In genomic region chr13:50708461-50708860, GRCh38 we compare ENCODE assay signal across 15 cellular contexts.
DNase-seq lines count a peak whose midpoint lies in the region; ATAC-seq and TF ChIP-seq lines count a peak whose summit lies in the region.
"Had no signal": no experiment of that assay in that cellular context is flagged by ENCODE, and none has a peak within 500 bp of the region (broad histone marks: within the 10 kb centered on the region; RNA-seq: fewer than 3 reads in every experiment).

No MANE protein-coding gene starts in this region.

- H3K79me2 ChIP-seq in Loucy (ENCODE audit: insufficient read depth, low read length) (no peaks in the 10 kb centered on the region), OCI-LY1 (ENCODE audit: insufficient read depth, low read length) (no peaks in the 10 kb centered on the region)

- peaks cover 11 to 36% of the 10 kb centered on the region in 2 donors for H3K4me1 Mint-ChIP-seq in stimulated activated naive B cell treated with anti-CD40 and anti-IgM and Interleukin-4, amounts not matched to agents 10 μg/mL and 1 μg/mL and 100 μg/mL, for 72 hours

- H3K36me3 ChIP-seq in BLaER1 treated with 17β-estradiol and CSF1 and Interleukin-3, amounts not matched to agents 10 nM and 100 nM: no peaks in the 10 kb centered on the region
- H3K36me3 ChIP-seq in Loucy (ENCODE audit: insufficient read depth, low read length): no peaks in the 10 kb centered on the region
- no peaks in the 10 kb centered on the region for H3K36me3 ChIP-seq in OCI-LY1 (ENCODE audit: insufficient read depth, low read length)
- no peaks in the 10 kb centered on the region for H3K36me3 ChIP-seq in heart left ventricle
- H3K36me3 ChIP-seq: HAP-1 had no signal

- no peaks in the 10 kb centered on the region for H3K9me3 Mint-ChIP-seq in stimulated activated naive B cell treated with anti-CD40 and anti-IgM and Interleukin-4, amounts not matched to agents 10 μg/mL and 1 μg/mL and 100 μg/mL, for 72 hours
- H3K9me3 Mint-ChIP-seq: activated CD4-positive, alpha-beta T cell treated with anti-CD3 and anti-CD28 coated beads, Interleukin-2, amount 10 ng/mL, durations not matched to agents 24 days and 14 days; natural killer cell had no signal

- H2AFZ ChIP-seq in Loucy (ENCODE audit: low read length): no peak overlapping the region
- no peak overlapping the region for H2AFZ ChIP-seq in OCI-LY1 (ENCODE audit: low read length)

- peaks cover 2% of the 10 kb centered on the region; the same call in 1 of the 2 replicates for H3F3A ChIP-seq in Loucy (ENCODE audit: low read depth)
- no peaks in the 10 kb centered on the region for H3F3A ChIP-seq in OCI-LY1 (ENCODE audit: insufficient read depth, low read length)

- no peaks in the 10 kb centered on the region for H4K20me1 ChIP-seq in BLaER1 treated with 17β-estradiol and CSF1 and Interleukin-3, amounts not matched to agents 10 nM and 100 nM
- H4K20me1 ChIP-seq in Loucy (ENCODE audit: insufficient read depth, low read length, poor library complexity, severe bottlenecking) (no peaks in the 10 kb centered on the region), OCI-LY1 (ENCODE audit: insufficient read depth, low read length) (no peaks in the 10 kb centered on the region)

- no peaks in the 10 kb centered on the region for H3K27me3 ChIP-seq in BLaER1 treated with 17β-estradiol and CSF1 and Interleukin-3, amounts not matched to agents 10 nM and 100 nM
- H3K27me3 ChIP-seq in Loucy (ENCODE audit: insufficient read depth, low read length, poor library complexity, severe bottlenecking) (no peaks in the 10 kb centered on the region), OCI-LY1 (ENCODE audit: insufficient read depth, low read length) (no peaks in the 10 kb centered on the region), heart left ventricle (no peaks in the 10 kb centered on the region)

- no peak for TF ChIP-seq POLR2A in heart left ventricle (IDR thresholded peaks at IDR 0.05)

- peak overlapping the region in 8 of 11 experiments; percentile 47 to 72 (median 60); a peak in 14 of 22 replicates for H3K4me2 ChIP-seq in BLaER1 treated with 17β-estradiol and CSF1 and Interleukin-3, amounts not matched to agents 10 nM and 100 nM
- H3K4me2 ChIP-seq in Loucy (ENCODE audit: low read depth, low read length, poor library complexity, severe bottlenecking): peak overlapping the region; percentile 40
- no peak overlapping the region for H3K4me2 ChIP-seq in OCI-LY1 (ENCODE audit: low read length)

- H3K9me3 ChIP-seq in BLaER1 treated with 17β-estradiol and CSF1 and Interleukin-3, amounts not matched to agents 10 nM and 100 nM (replicated peaks in 1 of 11): no peaks in the 10 kb centered on the region
- H3K9me3 ChIP-seq in Loucy (ENCODE audit: insufficient read depth, low read depth, low read length) (no peaks in the 10 kb centered on the region), OCI-LY1 (ENCODE audit: low read length) (no peaks in the 10 kb centered on the region), heart left ventricle (no peaks in the 10 kb centered on the region)
- H3K9me3 ChIP-seq: HAP-1 had no signal

- 33 to 53% (median 44%) methylated on average over 3 of the region's 3 CpGs for WGBS in heart left ventricle, 4 donors

- intact Hi-C loops in heart left ventricle (cut with DNase I): no loop called here

- ATAC-seq in heart left ventricle: peak in 3 of 4 donors; percentile 32 to 63 (median 57)
- ATAC-seq in stimulated activated naive B cell treated with anti-CD40 and anti-IgM and Interleukin-4, amounts not matched to agents 10 μg/mL and 1 μg/mL and 100 μg/mL, for 72 hours (replicated peaks): no peak
- no peak for ATAC-seq in HG03108 (IDR thresholded peaks at IDR 0.05; ENCODE audit: unreplicated experiment)
- ATAC-seq: natural killer cell had no signal

- H3K27ac Mint-ChIP-seq in stimulated activated naive B cell treated with anti-CD40 and anti-IgM and Interleukin-4, amounts not matched to agents 10 μg/mL and 1 μg/mL and 100 μg/mL, for 72 hours: no peak overlapping the region
- H3K27ac Mint-ChIP-seq: activated CD4-positive, alpha-beta T cell treated with anti-CD3 and anti-CD28 coated beads, Interleukin-2, amount 10 ng/mL, durations not matched to agents 24 days and 14 days; natural killer cell had no signal

- TF ChIP-seq CTCF in Loucy (conservative IDR thresholded peaks at IDR 0.05; ENCODE audit: low read length) (no peak), OCI-LY1 (IDR thresholded peaks at IDR 0.05; ENCODE audit: low read length) (no peak), heart left ventricle (IDR thresholded peaks at IDR 0.05) (no peak)

- no peaks in the 10 kb centered on the region for H3K27me3 Mint-ChIP-seq in stimulated activated naive B cell treated with anti-CD40 and anti-IgM and Interleukin-4, amounts not matched to agents 10 μg/mL and 1 μg/mL and 100 μg/mL, for 72 hours

- H3K36me3 Mint-ChIP-seq in stimulated activated naive B cell treated with anti-CD40 and anti-IgM and Interleukin-4, amounts not matched to agents 10 μg/mL and 1 μg/mL and 100 μg/mL, for 72 hours: no peaks in the 10 kb centered on the region
- H3K36me3 Mint-ChIP-seq: natural killer cell had no signal

- peak overlapping the region in 2 of 11 experiments; percentile 32 to 57; a peak in 3 of 22 replicates for H3K27ac ChIP-seq in BLaER1 treated with 17β-estradiol and CSF1 and Interleukin-3, amounts not matched to agents 10 nM and 100 nM
- peak overlapping the region; percentile 49 for H3K27ac ChIP-seq in OCI-LY1 (ENCODE audit: low read depth, low read length, poor library complexity, severe bottlenecking)
- peak overlapping the region in 3 of 12 donors; percentile 18 to 43 (median 21) for H3K27ac ChIP-seq in heart left ventricle

- H3K9me2 ChIP-seq in Loucy (replicated peaks; ENCODE audit: low read depth, low read length) (no peaks in the 10 kb centered on the region), OCI-LY1 (ENCODE audit: low read depth, low read length) (no peaks in the 10 kb centered on the region)

- H3K4me3 ChIP-seq in BLaER1 treated with 17β-estradiol and CSF1 and Interleukin-3, amounts not matched to agents 10 nM and 100 nM: no peak overlapping the region
- H3K4me3 ChIP-seq in Loucy (ENCODE audit: low read length, poor library complexity, severe bottlenecking) (no peak overlapping the region), OCI-LY1 (ENCODE audit: low read depth, low read length, poor library complexity, severe bottlenecking) (no peak overlapping the region), heart left ventricle (no peak overlapping the region)
- H3K4me3 ChIP-seq: HAP-1 had no signal

- no peak overlapping the region for H3K9ac ChIP-seq in BLaER1 treated with 17β-estradiol and CSF1 and Interleukin-3, amounts not matched to agents 10 nM and 100 nM
- no peak overlapping the region for H3K9ac ChIP-seq in Loucy (ENCODE audit: low read depth, low read length, poor library complexity, severe bottlenecking)
- H3K9ac ChIP-seq in OCI-LY1 (ENCODE audit: low read length): no peak overlapping the region

- DNase-seq in heart left ventricle: no peak
- DNase-seq in stimulated activated naive B cell treated with anti-CD40 and anti-IgM and Interleukin-4, amounts not matched to agents 10 μg/mL and 1 μg/mL and 100 μg/mL, for 72 hours: no peak
- no peak for DNase-seq in NCI-H1092 (lab: John Stamatoyannopoulos, UW)
- DNase-seq in NCI-H1417 (lab: John Stamatoyannopoulos, UW): no peak
- DNase-seq: activated CD4-positive, alpha-beta T cell treated with anti-CD3 and anti-CD28 coated beads, Interleukin-2, amount 10 ng/mL, durations not matched to agents 24 days and 14 days; activated effector memory CD4-positive, alpha-beta T cell treated with Interleukin-2 at 50 U/mL for 16 hours; glutamatergic neuron; natural killer cell; NCI-H1092 treated with DMSO at 0.1 percent for 48 hours; posterior cingulate gyrus had no signal

- no peak overlapping the region for H3K4me3 Mint-ChIP-seq in stimulated activated naive B cell treated with anti-CD40 and anti-IgM and Interleukin-4, amounts not matched to agents 10 μg/mL and 1 μg/mL and 100 μg/mL, for 72 hours
- H3K4me3 Mint-ChIP-seq: activated CD4-positive, alpha-beta T cell treated with anti-CD3 and anti-CD28 coated beads, Interleukin-2, amount 10 ng/mL, durations not matched to agents 24 days and 14 days; natural killer cell had no signal

- peaks cover 24 to 32% (median 28%) of the 10 kb centered on the region in 10 experiments for H3K4me1 ChIP-seq in BLaER1 treated with 17β-estradiol and CSF1 and Interleukin-3, amounts not matched to agents 10 nM and 100 nM
- peaks cover 37% of the 10 kb centered on the region for H3K4me1 ChIP-seq in Loucy (ENCODE audit: insufficient read depth, low read length, poor library complexity, severe bottlenecking)
- H3K4me1 ChIP-seq in OCI-LY1 (ENCODE audit: insufficient read depth, low read length, severe bottlenecking): peaks cover 19% of the 10 kb centered on the region
- peaks cover 0 to 42% (median 11%) of the 10 kb centered on the region in 12 donors for H3K4me1 ChIP-seq in heart left ventricle
- H3K4me1 ChIP-seq: HAP-1 had no signal

Comparison
In these comparisons a context has a peak if more than half of its experiments do, and no peak if none do; other contexts are left out.
1. ATAC-seq: peak in heart left ventricle (3 of 4); none in stimulated activated naive B cell treated with anti-CD40 and anti-IgM and Interleukin-4, amounts not matched to agents 10 μg/mL and 1 μg/mL and 100 μg/mL, for 72 hours (0 of 2) and HG03108 (single experiment).